ENCODE assay signal across 22 cellular contexts in genomic region chr2:223010641-223011040, GRCh38. TPM values are rescaled to one million over a fixed set of nuclear protein-coding genes. Genes with fewer than 3 reads are reported as not detected.
DNase-seq lines count a peak whose midpoint lies in the region; ATAC-seq and TF ChIP-seq lines count a peak whose summit lies in the region.
"Had no signal": no experiment of that assay in that cellular context is flagged by ENCODE, and none has a peak within 500 bp of the region (broad histone marks: within the 10 kb centered on the region; RNA-seq: fewer than 3 reads in every experiment).

No MANE protein-coding gene starts in this region.

- no peaks in the 10 kb centered on the region for H3K27me3 Mint-ChIP-seq in osteocyte (ENCODE audit: unreplicated experiment)
- H3K27me3 Mint-ChIP-seq in activated CD4-positive, alpha-beta memory T cell treated with anti-CD3 and anti-CD28 coated beads for 36 hours: peaks cover 11% of the 10 kb centered on the region

- H3K4me3 Mint-ChIP-seq in osteocyte (ENCODE audit: unreplicated experiment): no peak overlapping the region
- no peak overlapping the region for H3K4me3 Mint-ChIP-seq in activated CD4-positive, alpha-beta memory T cell treated with anti-CD3 and anti-CD28 coated beads for 36 hours
- H3K4me3 Mint-ChIP-seq: activated T-helper 17 cell treated with anti-CD3 and anti-CD28 coated beads, Interleukin-2, amount 50 U/mL, for 72 hours; effector memory CD8-positive, alpha-beta T cell; mesothelial cell of epicardium; neural progenitor cell; T-helper 2 cell treated with Interferon-gamma antibody and Interleukin-4, amounts not matched to agents 5 μg/mL and 100 μg/mL, for 36 hours had no signal

- TF ChIP-seq POLR2A in GM18505 (IDR thresholded peaks at IDR 0.05; ENCODE audit: borderline replicate concordance, extremely low read depth, insufficient read depth, insufficient read length): no peak

- CTCF ChIA-PET in activated CD4-positive, alpha-beta memory T cell treated with anti-CD3 and anti-CD28 coated beads for 36 hours (lab: Charles Lee): no interaction called here

- intact Hi-C loops in activated CD4-positive, alpha-beta memory T cell treated with anti-CD3 and anti-CD28 coated beads for 36 hours (cut with micrococcal nuclease): no loop called here

- POLR2A ChIA-PET in activated CD4-positive, alpha-beta memory T cell treated with anti-CD3 and anti-CD28 coated beads for 36 hours (lab: Charles Lee): no interaction called here

- DNase-seq in ELR (ENCODE audit: low read depth) (peak; percentile 92), RPMI7951 (ENCODE audit: low read depth) (peak; percentile 45), fibroblast of gingiva (ENCODE audit: low read depth) (peak; percentile 75), osteocyte (ENCODE audit: extremely low spot score, unreplicated experiment) (no peak), NCI-H226 (no peak)
- no peak for DNase-seq in activated CD4-positive, alpha-beta memory T cell treated with anti-CD3 and anti-CD28 coated beads for 36 hours
- DNase-seq in effector CD4-positive, alpha-beta T cell: no peak
- DNase-seq: DMS153; effector memory CD8-positive, alpha-beta T cell; foreskin melanocyte; left cardiac atrium; NCI-H1105; NCI-H2107; NCI-H526 treated with DMSO at 0.1 percent for 48 hours; SIG-M5; stimulated activated CD4-positive, alpha-beta T cell treated with anti-CD3 and anti-CD28 coated beads, Interleukin-12 subunit alpha, Interleukin-12 subunit beta, amount 100 ng/mL, for 4 hours had no signal

- no peak for ATAC-seq in GM18505 (IDR thresholded peaks at IDR 0.05; ENCODE audit: unreplicated experiment)
- ATAC-seq: activated CD4-positive, CD25-positive, alpha-beta regulatory T cell treated with anti-CD3 and anti-CD28 coated beads, Interleukin-2, amount 50 U/mL, for 24 hours; activated T-helper 17 cell treated with anti-CD3 and anti-CD28 coated beads, Interleukin-2, amount 50 U/mL, for 72 hours; effector memory CD8-positive, alpha-beta T cell; left cardiac atrium had no signal

- peaks cover 35% of the 10 kb centered on the region for H3K4me1 Mint-ChIP-seq in osteocyte (ENCODE audit: unreplicated experiment)
- H3K4me1 Mint-ChIP-seq in activated CD4-positive, alpha-beta memory T cell treated with anti-CD3 and anti-CD28 coated beads for 36 hours (ENCODE audit: low read depth): no peaks in the 10 kb centered on the region
- H3K4me1 Mint-ChIP-seq: activated T-helper 17 cell treated with anti-CD3 and anti-CD28 coated beads, Interleukin-2, amount 50 U/mL, for 72 hours; mesothelial cell of epicardium; neural progenitor cell had no signal

- no peaks in the 10 kb centered on the region for H3K36me3 Mint-ChIP-seq in osteocyte (ENCODE audit: unreplicated experiment)
- H3K36me3 Mint-ChIP-seq in activated CD4-positive, alpha-beta memory T cell treated with anti-CD3 and anti-CD28 coated beads for 36 hours: no peaks in the 10 kb centered on the region
- H3K36me3 Mint-ChIP-seq: neural progenitor cell had no signal

- peaks cover 6% of the 10 kb centered on the region for H3K9me3 Mint-ChIP-seq in osteocyte (ENCODE audit: unreplicated experiment)
- H3K9me3 Mint-ChIP-seq in activated CD4-positive, alpha-beta memory T cell treated with anti-CD3 and anti-CD28 coated beads for 36 hours: no peaks in the 10 kb centered on the region
- H3K9me3 Mint-ChIP-seq: T-helper 2 cell treated with Interferon-gamma antibody and Interleukin-4, amounts not matched to agents 5 μg/mL and 100 μg/mL, for 36 hours had no signal

- TF ChIP-seq CTCF in osteocyte (IDR thresholded peaks at IDR 0.05): no peak

- H3K27ac Mint-ChIP-seq in osteocyte (ENCODE audit: unreplicated experiment): peak overlapping the region; percentile 32
- no peak overlapping the region for H3K27ac Mint-ChIP-seq in activated CD4-positive, alpha-beta memory T cell treated with anti-CD3 and anti-CD28 coated beads for 36 hours
- H3K27ac Mint-ChIP-seq: activated T-helper 17 cell treated with anti-CD3 and anti-CD28 coated beads, Interleukin-2, amount 50 U/mL, for 72 hours; effector memory CD8-positive, alpha-beta T cell; mesothelial cell of epicardium; neural progenitor cell; T-helper 2 cell treated with Interferon-gamma antibody and Interleukin-4, amounts not matched to agents 5 μg/mL and 100 μg/mL, for 36 hours had no signal

RNA-seq across cellular contexts. Expression of gene KCNE4, which starts 41.3 kb away (rescaled TPM):
- 13.8 and 16.4 TPM in 2 replicates for total RNA-seq in RPMI7951 (2014; rRNA removed; shearing (Covaris generic))
- 3.5 and 3.7 TPM in 2 replicates for total RNA-seq in osteocyte
- total RNA-seq in activated CD4-positive, alpha-beta memory T cell treated with anti-CD3 and anti-CD28 coated beads for 36 hours: not detected
- total RNA-seq: activated T-helper 17 cell treated with anti-CD3 and anti-CD28 coated beads, Interleukin-2, amount 50 U/mL, for 72 hours had no signal

Comparison
In these comparisons a context has a peak if more than half of its experiments do, and no peak if none do; other contexts are left out.
1. DNase-seq: peak in ELR (single experiment), RPMI7951 (single experiment) and fibroblast of gingiva (single experiment); none in osteocyte (single experiment), NCI-H226 (single experiment), activated CD4-positive, alpha-beta memory T cell treated with anti-CD3 and anti-CD28 coated beads for 36 hours (single experiment) and effector CD4-positive, alpha-beta T cell (single experiment).